In the genomic region with DNA sequence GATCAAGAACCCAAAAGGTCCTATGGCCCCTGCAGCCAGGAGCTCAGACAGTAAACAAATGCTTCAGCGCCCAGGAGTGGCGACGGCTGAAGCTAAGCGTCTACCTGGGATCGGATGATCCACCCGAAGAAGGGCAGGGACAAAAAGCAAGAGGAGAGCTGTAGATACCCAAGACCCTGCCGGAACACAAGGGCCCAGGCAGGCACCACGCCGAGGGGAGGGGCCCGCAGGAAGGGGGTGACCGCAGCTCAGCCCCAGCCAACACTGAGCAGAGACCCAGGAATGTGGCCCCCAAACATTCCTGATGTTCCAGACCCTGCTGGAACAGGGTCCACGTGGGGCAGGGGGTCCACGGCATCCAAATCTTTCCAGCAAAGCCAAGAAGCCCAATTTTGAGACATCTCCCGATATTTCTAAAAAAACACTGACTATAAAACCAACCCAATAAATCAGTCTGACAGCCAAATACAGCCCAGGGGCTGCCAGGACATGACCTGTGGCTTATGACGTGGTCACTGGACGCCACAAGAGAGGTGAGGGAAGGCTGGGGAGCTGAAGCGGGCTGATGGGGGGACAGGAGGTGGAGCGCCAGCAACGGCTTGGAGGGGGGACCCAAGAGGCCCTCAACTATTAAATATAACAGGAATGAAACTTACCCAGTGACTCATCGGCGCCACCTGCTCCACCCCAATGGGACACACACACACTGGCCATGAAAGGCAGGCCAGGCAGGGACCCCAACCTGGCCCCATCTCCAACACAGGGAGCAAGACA, we compare ENCODE assay signal across 9 cellular contexts. TPM values are rescaled to one million over a fixed set of nuclear protein-coding genes. Genes with fewer than 3 reads are reported as not detected.
A peak's percentile ranks its signal among the peaks of the same experiment; 100 is the strongest.
DNase-seq lines count a peak whose midpoint lies in the region; ATAC-seq and TF ChIP-seq lines count a peak whose summit lies in the region.
"Had no signal": no experiment of that assay in that cellular context is flagged by ENCODE, and none has a peak within 500 bp of the region (broad histone marks: within the 10 kb centered on the region; RNA-seq: fewer than 3 reads in every experiment).

No MANE protein-coding gene starts in this region.

- H3K9me3 ChIP-seq in esophagus muscularis mucosa: no peaks in the 10 kb centered on the region
- H3K9me3 ChIP-seq in gastrocnemius medialis: no peaks in the 10 kb centered on the region

- peak overlapping the region; percentile 79 to 98 (median 84) for H3K27ac ChIP-seq in esophagus muscularis mucosa (replicated peaks in 1 of 4)
- H3K27ac ChIP-seq in gastrocnemius medialis: peak overlapping the region; percentile 86 to 98 (median 92)

- DNase-seq in NCI-H69 (lab: John Stamatoyannopoulos, UW) (peak; percentile 44), esophagus muscularis mucosa (ENCODE audit: extremely low spot score) (no peak), gastrocnemius medialis (peak; percentile 41 to 65), T-helper 1 cell (no peak), DMS53 (lab: John Stamatoyannopoulos, UW) (no peak)
- DNase-seq: NCI-H510A treated with DMSO at 0.1 percent for 48 hours had no signal

- in situ Hi-C loops in gastrocnemius medialis (cut with MboI; ENCODE audit: low sequenced_read_pairs in 4 of 4): loop anchor here in 1 of 4 donors (25.0 kb wide), 1 partner anchor 121 kb away; no protein-coding TSS in a partner anchor

- peaks cover 0 to 5% (median 0%) of the 10 kb centered on the region in 4 donors for H3K36me3 ChIP-seq in esophagus muscularis mucosa
- no peaks in the 10 kb centered on the region for H3K36me3 ChIP-seq in gastrocnemius medialis

- TF ChIP-seq CTCF in GM12872 (IDR thresholded peaks at IDR 0.05; ENCODE audit: insufficient read depth, low read depth, low read length): peak; percentile 36; the same call in 2 of the 3 replicates
- no peak for TF ChIP-seq CTCF in esophagus muscularis mucosa (IDR thresholded peaks at IDR 0.05)
- no peak for TF ChIP-seq CTCF in gastrocnemius medialis (IDR thresholded peaks at IDR 0.05 in 4 of 5, conservative IDR thresholded peaks at IDR 0.05 in 1 of 5)

- H3K27me3 ChIP-seq in esophagus muscularis mucosa (no peaks in the 10 kb centered on the region), gastrocnemius medialis (no peaks in the 10 kb centered on the region)

- intact Hi-C loops in esophagus muscularis mucosa (cut with DNase I) (loop anchor here (10.0 kb wide), 1 partner anchor 46 kb away; no protein-coding TSS in a partner anchor), gastrocnemius medialis (cut with DNase I; ENCODE audit: low total_unique reads) (loop anchor here (2.0 kb wide), 2 partner anchors 52 to 120 kb away; no protein-coding TSS in a partner anchor)

- ATAC-seq in gastrocnemius medialis (peak; percentile 6 to 12), GM19455 (IDR thresholded peaks at IDR 0.05; ENCODE audit: unreplicated experiment) (no peak), GM19395 (IDR thresholded peaks at IDR 0.05; ENCODE audit: unreplicated experiment) (no peak)

- no peak for TF ChIP-seq EP300 in esophagus muscularis mucosa (IDR thresholded peaks at IDR 0.05)

- 69% methylated on average over 21 of the region's 21 CpGs for WGBS in esophagus muscularis mucosa

- no peak for TF ChIP-seq POLR2A in esophagus muscularis mucosa (IDR thresholded peaks at IDR 0.05; ENCODE audit: low read depth)
- no peak for TF ChIP-seq POLR2A in gastrocnemius medialis (IDR thresholded peaks at IDR 0.05)

- H3K4me3 ChIP-seq in esophagus muscularis mucosa: no peak overlapping the region
- H3K4me3 ChIP-seq in gastrocnemius medialis: no peak overlapping the region

- H3K4me1 ChIP-seq in esophagus muscularis mucosa: peaks cover 89 to 99% (median 98%) of the 10 kb centered on the region in 4 donors
- H3K4me1 ChIP-seq in gastrocnemius medialis: peaks cover 71 to 86% of the 10 kb centered on the region in 2 donors

RNA-seq across cellular contexts. Expression of a gene that starts 58.9 kb away (rescaled TPM):
- total RNA-seq in esophagus muscularis mucosa (100 to 1,000 TPM; 107 to 188 (median 131) TPM), gastrocnemius medialis (100 to 1,000 TPM in 2 of 4 donors, 10 to 100 TPM in 2; 37.7 to 123 (median 105) TPM)

Comparison
In these comparisons a context has a peak if more than half of its experiments do, and no peak if none do; other contexts are left out.
1. DNase-seq: peak in NCI-H69 (single experiment) and gastrocnemius medialis (2 of 2); none in esophagus muscularis mucosa (single experiment), T-helper 1 cell (0 of 5) and DMS53 (single experiment).
2. ATAC-seq: peak in gastrocnemius medialis (2 of 2); none in GM19455 (single experiment) and GM19395 (single experiment).